ENCODE assay signal across 18 cellular contexts in the genomic region with DNA sequence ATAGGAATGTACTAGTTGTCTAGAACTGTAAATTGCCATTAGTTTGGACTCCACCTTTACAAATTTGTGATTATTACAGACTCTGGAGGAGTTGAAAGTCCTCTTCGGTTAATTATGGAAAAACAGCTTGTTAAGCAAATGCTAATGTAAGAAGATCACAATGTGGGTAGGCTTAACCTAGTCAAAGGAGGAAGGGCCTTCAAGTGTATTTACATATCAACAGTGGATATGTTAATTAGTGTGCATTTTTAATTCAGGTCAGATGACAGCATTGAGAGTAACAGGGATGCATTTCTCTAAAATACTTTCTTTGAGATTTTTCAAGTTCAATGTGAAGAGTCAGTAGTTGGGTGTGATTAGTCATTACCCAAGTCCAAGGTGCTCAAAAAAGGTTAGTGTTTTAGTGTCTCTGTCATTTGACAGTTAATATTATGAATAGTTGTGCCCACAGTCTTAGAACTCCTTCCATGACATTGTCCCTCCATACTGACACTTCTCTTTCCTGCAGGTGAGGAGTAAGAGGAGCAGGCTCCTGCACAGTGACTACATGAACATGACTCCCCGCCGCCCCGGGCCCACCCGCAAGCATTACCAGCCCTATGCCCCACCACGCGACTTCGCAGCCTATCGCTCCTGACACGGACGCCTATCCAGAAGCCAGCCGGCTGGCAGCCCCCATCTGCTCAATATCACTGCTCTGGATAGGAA. TPM values are rescaled to one million over a fixed set of nuclear protein-coding genes. Genes with fewer than 3 reads are reported as not detected.
DNase-seq lines count a peak whose midpoint lies in the region; ATAC-seq and TF ChIP-seq lines count a peak whose summit lies in the region.
"Had no signal": no experiment of that assay in that cellular context is flagged by ENCODE, and none has a peak within 500 bp of the region (broad histone marks: within the 10 kb centered on the region; RNA-seq: fewer than 3 reads in every experiment).

No MANE protein-coding gene starts in this region.

- in situ Hi-C loops in gastrocnemius medialis (cut with MboI; ENCODE audit: low sequenced_read_pairs in 4 of 4): no loop called here

- no peak for DNase-seq in activated naive CD4-positive, alpha-beta T cell treated with anti-CD3 and anti-CD28 coated beads for 36 hours
- DNase-seq in activated naive CD4-positive, alpha-beta T cell (lab: John Stamatoyannopoulos, UW): no peak
- no peak for DNase-seq in stimulated activated effector memory CD8-positive, alpha-beta T cell treated with anti-CD3 and anti-CD28 coated beads, Interleukin-12 subunit alpha, Interleukin-12 subunit beta, amount 100 ng/mL, for 72 hours (ENCODE audit: low spot score in 2 of 2)
- DNase-seq in gastrocnemius medialis (no peak), ascending aorta (ENCODE audit: low spot score in 2 of 2) (no peak)
- DNase-seq: HFFc6, Karpas-422, left ventricle myocardium inferior, mucosa of descending colon, NCI-H1092, NCI-H510A treated with DMSO at 0.1 percent for 48 hours, nucleus accumbens had no signal

- H3K4me3 ChIP-seq in gastrocnemius medialis (no peak overlapping the region), ascending aorta (no peak overlapping the region)
- H3K4me3 ChIP-seq: left ventricle myocardium inferior, mucosa of descending colon, right atrium auricular region had no signal

- H3K36me3 ChIP-seq in KOPT-K1 (ENCODE audit: insufficient read depth, low read length) (peaks cover 95% of the 10 kb centered on the region), gastrocnemius medialis (no peaks in the 10 kb centered on the region), ascending aorta (no peaks in the 10 kb centered on the region)
- H3K36me3 ChIP-seq: left ventricle myocardium inferior, right atrium auricular region had no signal

- ATAC-seq in stimulated activated effector memory CD8-positive, alpha-beta T cell treated with anti-CD3 and anti-CD28 coated beads, Interleukin-12 subunit alpha, Interleukin-12 subunit beta, amount 100 ng/mL, for 72 hours: peak; percentile 57
- ATAC-seq in gastrocnemius medialis: no peak
- ATAC-seq in GM18858 (IDR thresholded peaks at IDR 0.05; ENCODE audit: unreplicated experiment): no peak
- ATAC-seq: esophagus mucosa, mucosa of descending colon had no signal

- H3K36me3 Mint-ChIP-seq in activated naive CD4-positive, alpha-beta T cell treated with anti-CD3 and anti-CD28 coated beads for 36 hours (ENCODE audit: low read depth): peaks cover 80% of the 10 kb centered on the region
- H3K36me3 Mint-ChIP-seq in activated naive CD8-positive, alpha-beta T cell: peaks cover 56% of the 10 kb centered on the region
- peaks cover 100% of the 10 kb centered on the region for H3K36me3 Mint-ChIP-seq in stimulated activated effector memory CD8-positive, alpha-beta T cell treated with anti-CD3 and anti-CD28 coated beads, Interleukin-12 subunit alpha, Interleukin-12 subunit beta, amount 100 ng/mL, for 72 hours

- peaks cover 98% of the 10 kb centered on the region for H3K4me1 Mint-ChIP-seq in activated naive CD4-positive, alpha-beta T cell treated with anti-CD3 and anti-CD28 coated beads for 36 hours (ENCODE audit: low read depth)
- H3K4me1 Mint-ChIP-seq in activated naive CD8-positive, alpha-beta T cell (ENCODE audit: low read depth): peaks cover 99% of the 10 kb centered on the region
- peaks cover 88% of the 10 kb centered on the region for H3K4me1 Mint-ChIP-seq in stimulated activated effector memory CD8-positive, alpha-beta T cell treated with anti-CD3 and anti-CD28 coated beads, Interleukin-12 subunit alpha, Interleukin-12 subunit beta, amount 100 ng/mL, for 72 hours

- H3K9me3 ChIP-seq in KOPT-K1 (ENCODE audit: insufficient read depth, low read length, poor library complexity, severe bottlenecking) (no peaks in the 10 kb centered on the region), gastrocnemius medialis (no peaks in the 10 kb centered on the region), ascending aorta (no peaks in the 10 kb centered on the region)
- H3K9me3 ChIP-seq: left ventricle myocardium inferior, mucosa of descending colon, right atrium auricular region had no signal

- peaks cover 9 to 36% of the 10 kb centered on the region in 2 donors for H3K4me1 ChIP-seq in gastrocnemius medialis
- no peaks in the 10 kb centered on the region for H3K4me1 ChIP-seq in ascending aorta
- H3K4me1 ChIP-seq: left ventricle myocardium inferior, right atrium auricular region had no signal

- H3K4me3 Mint-ChIP-seq in activated naive CD4-positive, alpha-beta T cell treated with anti-CD3 and anti-CD28 coated beads for 36 hours: peak overlapping the region; percentile 4
- peak overlapping the region; percentile 60 for H3K4me3 Mint-ChIP-seq in activated naive CD8-positive, alpha-beta T cell
- H3K4me3 Mint-ChIP-seq in stimulated activated effector memory CD8-positive, alpha-beta T cell treated with anti-CD3 and anti-CD28 coated beads, Interleukin-12 subunit alpha, Interleukin-12 subunit beta, amount 100 ng/mL, for 72 hours: peak overlapping the region; percentile 36
- H3K4me3 Mint-ChIP-seq: HFFc6 had no signal

- TF ChIP-seq CTCF in gastrocnemius medialis (IDR thresholded peaks at IDR 0.05 in 4 of 5, conservative IDR thresholded peaks at IDR 0.05 in 1 of 5) (no peak), ascending aorta (IDR thresholded peaks at IDR 0.05) (no peak)

- TF ChIP-seq POLR2A in gastrocnemius medialis (IDR thresholded peaks at IDR 0.05): no peak

- CTCF ChIA-PET in activated naive CD4-positive, alpha-beta T cell treated with anti-CD3 and anti-CD28 coated beads for 36 hours (lab: Charles Lee): interaction anchor here (1.2 to 3.2 kb wide), 4 partner anchors 15 to 79 kb away, joined by 4 to 26 read pairs (median 7); a partner anchor contains a TSS

- H3K27me3 ChIP-seq in gastrocnemius medialis (no peaks in the 10 kb centered on the region), ascending aorta (no peaks in the 10 kb centered on the region)
- H3K27me3 ChIP-seq: right atrium auricular region had no signal

- H3K27ac Mint-ChIP-seq in activated naive CD4-positive, alpha-beta T cell treated with anti-CD3 and anti-CD28 coated beads for 36 hours: peak overlapping the region; percentile 97
- H3K27ac Mint-ChIP-seq in activated naive CD8-positive, alpha-beta T cell: peak overlapping the region; percentile 99
- H3K27ac Mint-ChIP-seq in stimulated activated effector memory CD8-positive, alpha-beta T cell treated with anti-CD3 and anti-CD28 coated beads, Interleukin-12 subunit alpha, Interleukin-12 subunit beta, amount 100 ng/mL, for 72 hours: peak overlapping the region; percentile 87
- H3K27ac Mint-ChIP-seq: HFFc6 had no signal

- H3K27me3 Mint-ChIP-seq in activated naive CD4-positive, alpha-beta T cell treated with anti-CD3 and anti-CD28 coated beads for 36 hours (ENCODE audit: low read depth): no peaks in the 10 kb centered on the region
- H3K27me3 Mint-ChIP-seq in activated naive CD8-positive, alpha-beta T cell: no peaks in the 10 kb centered on the region

- intact Hi-C loops in activated naive CD4-positive, alpha-beta T cell treated with anti-CD3 and anti-CD28 coated beads for 36 hours (cut with micrococcal nuclease): loop anchor here (1.0 to 5.0 kb wide), 5 partner anchors 14 to 1457 kb away; no protein-coding TSS in a partner anchor
- intact Hi-C loops in gastrocnemius medialis (cut with DNase I; ENCODE audit: low total_unique reads) (no loop called here), ascending aorta (cut with DNase I) (no loop called here)

- H3K9me3 Mint-ChIP-seq in activated naive CD4-positive, alpha-beta T cell treated with anti-CD3 and anti-CD28 coated beads for 36 hours: no peaks in the 10 kb centered on the region
- no peaks in the 10 kb centered on the region for H3K9me3 Mint-ChIP-seq in activated naive CD8-positive, alpha-beta T cell (ENCODE audit: low read depth)
- H3K9me3 Mint-ChIP-seq in stimulated activated effector memory CD8-positive, alpha-beta T cell treated with anti-CD3 and anti-CD28 coated beads, Interleukin-12 subunit alpha, Interleukin-12 subunit beta, amount 100 ng/mL, for 72 hours: no peaks in the 10 kb centered on the region
- H3K9me3 Mint-ChIP-seq: HFFc6 had no signal

- H3K27ac ChIP-seq in KOPT-K1 (ENCODE audit: low read depth, low read length, poor library complexity, severe bottlenecking) (peak overlapping the region; percentile 27), gastrocnemius medialis (no peak overlapping the region), ascending aorta (no peak overlapping the region)
- H3K27ac ChIP-seq: left ventricle myocardium inferior, right atrium auricular region had no signal

RNA-seq across cellular contexts. Expression of a gene that starts 28.0 kb away (rescaled TPM):
- total RNA-seq in activated naive CD4-positive, alpha-beta T cell treated with anti-CD3 and anti-CD28 coated beads for 36 hours: 100 to 1,000 TPM; 165 to 167 TPM
- under 1 TPM in 3 of 4 donors, not detected in 1; 0.07 to 0.31 (median 0.09) TPM for total RNA-seq in gastrocnemius medialis
- 4.0 TPM for total RNA-seq in ascending aorta
- total RNA-seq: HFFc6, HT-29 had no signal

Comparison
In these comparisons a context has a peak if more than half of its experiments do, and no peak if none do; other contexts are left out.
1. H3K4me3 Mint-ChIP-seq: peak in every context shown above with its lines; median percentile 60 in activated naive CD8-positive, alpha-beta T cell; 36 in stimulated activated effector memory CD8-positive, alpha-beta T cell treated with anti-CD3 and anti-CD28 coated beads, Interleukin-12 subunit alpha, Interleukin-12 subunit beta, amount 100 ng/mL, for 72 hours; 4 in activated naive CD4-positive, alpha-beta T cell treated with anti-CD3 and anti-CD28 coated beads for 36 hours.
2. RNA of a gene that starts 28.0 kb away (total RNA-seq): 165 to 167 TPM in activated naive CD4-positive, alpha-beta T cell treated with anti-CD3 and anti-CD28 coated beads for 36 hours; 4.0 TPM in ascending aorta (single experiment) and 0.07 to 0.31 TPM in gastrocnemius medialis; every median in the first group is over 10 times any median in the second.
3. Peak in every context shown above with its lines, with median percentiles within 50 percentile points of each other: H3K27ac Mint-ChIP-seq.